1 cellular context compared by ENCODE assay signal in the genomic region with DNA sequence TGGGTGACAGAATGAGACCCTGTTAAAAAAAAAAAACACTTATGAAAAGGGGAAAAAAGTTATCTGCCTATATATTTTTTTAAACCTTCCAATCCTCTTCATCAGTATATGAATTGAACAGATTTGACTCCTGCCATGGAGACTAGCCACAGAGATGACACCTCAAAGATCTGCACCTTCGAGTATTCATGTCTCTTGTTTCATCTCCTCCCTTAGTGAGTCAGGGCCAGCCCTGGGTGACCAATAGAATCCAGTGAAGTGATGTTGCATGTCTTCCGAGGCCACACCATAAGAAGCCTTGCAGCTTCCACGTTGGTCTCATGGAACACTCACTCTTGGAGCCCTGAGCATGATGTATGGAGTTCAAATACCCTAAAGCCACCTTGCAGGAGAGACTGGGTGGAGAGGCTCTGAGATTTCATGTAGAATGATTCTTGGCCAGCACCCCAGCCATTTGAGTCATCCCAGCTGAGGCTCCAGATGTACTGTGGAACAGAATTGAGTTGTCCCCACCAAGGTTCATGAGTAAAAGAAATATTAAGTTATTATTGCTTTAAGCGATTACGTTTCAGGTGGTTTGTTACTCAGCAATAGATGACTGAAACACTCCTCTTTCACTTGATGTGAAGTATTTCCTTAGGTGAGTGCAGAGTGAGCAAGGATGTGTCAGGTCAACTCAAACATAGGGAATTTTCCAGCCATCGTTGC.
TF ChIP-seq lines count a peak whose summit lies in the region.

No MANE protein-coding gene starts in this region.

TF ChIP-seq in IMR-90, 13 proteins besides CTCF, POLR2A, EP300 and RAD21:
- TF ChIP-seq, protein P1, sequence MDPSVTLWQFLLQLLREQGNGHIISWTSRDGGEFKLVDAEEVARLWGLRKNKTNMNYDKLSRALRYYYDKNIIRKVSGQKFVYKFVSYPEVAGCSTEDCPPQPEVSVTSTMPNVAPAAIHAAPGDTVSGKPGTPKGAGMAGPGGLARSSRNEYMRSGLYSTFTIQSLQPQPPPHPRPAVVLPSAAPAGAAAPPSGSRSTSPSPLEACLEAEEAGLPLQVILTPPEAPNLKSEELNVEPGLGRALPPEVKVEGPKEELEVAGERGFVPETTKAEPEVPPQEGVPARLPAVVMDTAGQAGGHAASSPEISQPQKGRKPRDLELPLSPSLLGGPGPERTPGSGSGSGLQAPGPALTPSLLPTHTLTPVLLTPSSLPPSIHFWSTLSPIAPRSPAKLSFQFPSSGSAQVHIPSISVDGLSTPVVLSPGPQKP (IDR thresholded peaks at IDR 0.05; ENCODE audit: borderline replicate concordance, low read depth, low read length) = no peak
- TF ChIP-seq CEBPB (IDR thresholded peaks at IDR 0.05; ENCODE audit: low read depth, low read length) (no peak), FOS (IDR thresholded peaks at IDR 0.05; ENCODE audit: low read depth, low read length) (no peak), SMC3 (IDR thresholded peaks at IDR 0.05; ENCODE audit: low read depth, low read length) (no peak), MAZ (IDR thresholded peaks at IDR 0.05; ENCODE audit: borderline replicate concordance, low read depth, low read length) (no peak), MAFK (IDR thresholded peaks at IDR 0.05; ENCODE audit: low read depth, low read length) (no peak), CHD1 (IDR thresholded peaks at IDR 0.05; ENCODE audit: low read depth, low read length) (no peak), BHLHE40 (IDR thresholded peaks at IDR 0.05; ENCODE audit: low read depth, low read length) (no peak), RFX5 (IDR thresholded peaks at IDR 0.05; ENCODE audit: low read depth, low read length) (no peak), RCOR1 (IDR thresholded peaks at IDR 0.05; ENCODE audit: insufficient replicate concordance, low read length) (no peak), NFE2L2 (IDR thresholded peaks at IDR 0.05; ENCODE audit: low read depth, low read length) (no peak), MXI1 (IDR thresholded peaks at IDR 0.05; ENCODE audit: borderline replicate concordance, low read depth, low read length) (no peak)
- TF ChIP-seq, protein P2, sequence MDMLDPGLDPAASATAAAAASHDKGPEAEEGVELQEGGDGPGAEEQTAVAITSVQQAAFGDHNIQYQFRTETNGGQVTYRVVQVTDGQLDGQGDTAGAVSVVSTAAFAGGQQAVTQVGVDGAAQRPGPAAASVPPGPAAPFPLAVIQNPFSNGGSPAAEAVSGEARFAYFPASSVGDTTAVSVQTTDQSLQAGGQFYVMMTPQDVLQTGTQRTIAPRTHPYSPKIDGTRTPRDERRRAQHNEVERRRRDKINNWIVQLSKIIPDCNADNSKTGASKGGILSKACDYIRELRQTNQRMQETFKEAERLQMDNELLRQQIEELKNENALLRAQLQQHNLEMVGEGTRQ (IDR thresholded peaks at IDR 0.05; ENCODE audit: low read depth, low read length) = no peak
